ENCODE assay signal across 8 cellular contexts in the genomic region with DNA sequence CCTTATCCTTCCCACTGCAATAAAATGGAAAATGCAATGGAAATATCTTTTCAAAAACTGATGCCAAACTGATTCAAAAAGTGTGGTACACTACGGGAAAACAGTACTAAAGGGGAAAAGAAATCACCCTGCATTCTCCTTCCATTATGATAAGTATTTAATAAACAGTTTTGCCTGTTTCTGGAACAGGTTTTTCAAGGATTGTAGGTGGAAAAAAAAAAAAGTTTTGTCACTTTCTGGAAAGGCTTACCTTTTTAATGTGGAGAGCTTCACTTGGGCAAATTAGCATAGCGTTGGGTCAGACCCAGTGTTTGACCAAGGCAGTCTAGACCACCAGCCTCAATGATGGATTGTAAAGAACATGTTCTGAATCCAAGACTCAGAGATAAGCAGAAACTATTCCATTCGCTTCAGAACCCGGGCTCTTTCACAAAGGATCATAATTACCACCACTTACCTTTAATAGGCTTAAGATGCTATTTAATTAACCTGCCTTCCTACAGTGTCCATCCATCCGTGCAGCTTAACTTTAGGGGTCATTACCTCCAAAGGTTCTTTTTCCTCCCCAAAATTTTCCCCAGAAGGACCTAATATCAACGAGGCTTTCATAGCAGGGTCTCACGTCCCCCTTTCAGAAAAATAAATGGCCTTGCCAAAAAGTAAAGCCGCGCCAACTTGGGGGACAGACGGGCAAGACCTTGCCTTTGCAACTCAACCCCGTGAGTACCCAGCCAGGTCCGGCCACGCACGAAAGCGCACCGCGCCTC. TPM values are rescaled to one million over a fixed set of nuclear protein-coding genes. Genes with fewer than 3 reads are reported as not detected.
A peak's percentile ranks its signal among the peaks of the same experiment; 100 is the strongest.
DNase-seq lines count a peak whose midpoint lies in the region; ATAC-seq and TF ChIP-seq lines count a peak whose summit lies in the region.

No MANE protein-coding gene starts in this region.

- H3K27ac Mint-ChIP-seq in CD14-positive monocyte (peak overlapping the region in 1 of 7 donors; percentile 54), nephron (peak overlapping the region; percentile 55 to 97 (median 82))

- intact Hi-C loops in CD14-positive monocyte (cut with micrococcal nuclease): no loop called here

- peaks cover 15% of the 10 kb centered on the region for H3K4me1 Mint-ChIP-seq in CD14-positive monocyte
- peaks cover 24% of the 10 kb centered on the region for H3K4me1 Mint-ChIP-seq in nephron

- ATAC-seq in GM19324 (IDR thresholded peaks at IDR 0.05; ENCODE audit: low FRiP score, unreplicated experiment): no peak

- no peak for TF ChIP-seq CTCF in CD14-positive monocyte (IDR thresholded peaks at IDR 0.05)
- no peak for TF ChIP-seq CTCF in choroid plexus epithelial cell (conservative IDR thresholded peaks at IDR 0.05; ENCODE audit: low read depth, low read length)
- no peak for TF ChIP-seq CTCF in nephron (IDR thresholded peaks at IDR 0.05; ENCODE audit: unreplicated experiment in 3 of 3)
- TF ChIP-seq CTCF in GM20000 (IDR thresholded peaks at IDR 0.05; ENCODE audit: extremely low read depth, missing control alignments): no peak

- H3K36me3 Mint-ChIP-seq in CD14-positive monocyte: no peaks in the 10 kb centered on the region
- peaks cover 5% of the 10 kb centered on the region for H3K36me3 Mint-ChIP-seq in nephron (ENCODE audit: low read depth)

- H3K4me1 ChIP-seq in Karpas-422 (ENCODE audit: low read length): peaks cover 10% of the 10 kb centered on the region

- no peaks in the 10 kb centered on the region for H3K9me3 ChIP-seq in Karpas-422 (ENCODE audit: low read length)

- H3K9me3 Mint-ChIP-seq in CD14-positive monocyte: peaks cover 0 to 3% (median 0%) of the 10 kb centered on the region in 7 donors
- no peaks in the 10 kb centered on the region for H3K9me3 Mint-ChIP-seq in nephron

- H3K79me2 ChIP-seq in Karpas-422 (ENCODE audit: low read length): no peaks in the 10 kb centered on the region

- no peaks in the 10 kb centered on the region for H3K27me3 ChIP-seq in Karpas-422 (ENCODE audit: low read length)

- H3K27ac ChIP-seq in Karpas-422 (ENCODE audit: low read length): no peak overlapping the region

- no peaks in the 10 kb centered on the region for H3K36me3 ChIP-seq in Karpas-422 (ENCODE audit: insufficient read depth, low read length)

- H3K4me3 ChIP-seq in Karpas-422 (ENCODE audit: low read length): peak overlapping the region; percentile 67
- H3K4me3 ChIP-seq in choroid plexus epithelial cell (ENCODE audit: low read depth, low read length): peak overlapping the region; percentile 94

- no peaks in the 10 kb centered on the region for H3K9me2 ChIP-seq in Karpas-422 (replicated peaks; ENCODE audit: insufficient read depth, low read length)

- 0 out of 2 replicates have a peak overlapping the region, but pooled peaks have one; percentile 84 for H2AFZ ChIP-seq in Karpas-422 (ENCODE audit: low read length)

- H3K4me2 ChIP-seq in Karpas-422 (ENCODE audit: low read depth, low read length, poor library complexity, severe bottlenecking): peak overlapping the region; percentile 81

- H4K20me1 ChIP-seq in Karpas-422 (ENCODE audit: insufficient read depth, low read depth, low read length): no peaks in the 10 kb centered on the region

- DNase-seq in CD14-positive monocyte (ENCODE audit: low spot score) (no peak), Karpas-422 (no peak), choroid plexus epithelial cell (ENCODE audit: low read depth) (no peak), putamen (ENCODE audit: low spot score) (no peak), GM20000 (ENCODE audit: low spot score) (no peak), globus pallidus (ENCODE audit: low spot score) (no peak)

- H3K27me3 Mint-ChIP-seq in CD14-positive monocyte (ENCODE audit: low read depth in 3 of 3): peaks cover 16 to 26% (median 17%) of the 10 kb centered on the region in 3 donors
- H3K27me3 Mint-ChIP-seq in nephron (ENCODE audit: low read depth): no peaks in the 10 kb centered on the region

- peak overlapping the region; percentile 90 to 94 for H3K4me3 Mint-ChIP-seq in CD14-positive monocyte
- peak overlapping the region; percentile 92 to 95 (median 93) for H3K4me3 Mint-ChIP-seq in nephron

- peak overlapping the region; percentile 64 for H3K9ac ChIP-seq in Karpas-422 (ENCODE audit: low read length)

RNA-seq across cellular contexts. Expression of gene DCBLD2, which starts 1.0 kb away (rescaled TPM):
- polyA plus RNA-seq in CD14-positive monocyte: 1 to 10 TPM in 1 of 2 donors, under 1 TPM in 1; 0.17 to 1.1 TPM
- total RNA-seq in Karpas-422 (2014; rRNA removed; shearing (Covaris generic); ENCODE audit: low replicate concordance): 0.18 and 0.22 TPM in 2 replicates
